23 cellular contexts compared by ENCODE assay signal in the genomic region with DNA sequence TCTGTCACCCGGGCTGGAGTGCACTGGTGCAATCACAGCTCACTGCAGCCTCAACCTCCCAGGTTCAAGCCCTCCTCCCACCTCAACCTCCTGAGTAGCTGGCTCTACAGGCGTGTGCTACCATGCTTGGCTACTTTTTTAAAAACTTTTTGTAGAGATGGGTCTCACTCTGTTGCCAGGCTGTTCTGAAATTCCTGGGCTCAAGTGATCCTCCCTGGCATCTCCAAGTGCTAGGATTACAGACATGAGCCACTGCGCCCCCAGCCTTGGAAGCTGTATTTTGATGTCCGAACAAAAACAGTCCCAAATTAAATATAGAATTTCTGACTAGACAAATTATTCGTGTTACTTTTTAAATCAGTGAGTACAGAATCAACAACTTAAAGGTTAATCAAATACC.
"Had no signal": no experiment of that assay in that cellular context is flagged by ENCODE, and none has a peak within 500 bp of the region (broad histone marks: within the 10 kb centered on the region; RNA-seq: fewer than 3 reads in every experiment).

No MANE protein-coding gene starts in this region.

- H3K9me3 Mint-ChIP-seq: immature natural killer cell; natural killer cell treated with Interleukin-12 subunit alpha and Interleukin-12 subunit beta and Interleukin-15 and Interleukin-18, amount 100 ng/mL, for 72 hours; stimulated activated naive B cell treated with anti-CD40 and anti-IgM and Interleukin-4, amounts not matched to agents 10 μg/mL and 1 μg/mL and 100 μg/mL, for 72 hours; stimulated activated naive CD8-positive, alpha-beta T cell treated with anti-CD3 and anti-CD28 coated beads, Interleukin-15, amount 100 ng/mL, for 72 hours had no signal

- H3K36me3 Mint-ChIP-seq: natural killer cell treated with Interleukin-12 subunit alpha and Interleukin-12 subunit beta and Interleukin-15 and Interleukin-18, amount 100 ng/mL, for 72 hours had no signal

- H3K27me3 ChIP-seq: esophagus squamous epithelium, gastroesophageal sphincter, right lobe of liver, upper lobe of left lung had no signal

- H3K27me3 Mint-ChIP-seq: natural killer cell treated with Interleukin-12 subunit alpha and Interleukin-12 subunit beta and Interleukin-15 and Interleukin-18, amount 100 ng/mL, for 72 hours; stimulated activated naive B cell treated with anti-CD40 and anti-IgM and Interleukin-4, amounts not matched to agents 10 μg/mL and 1 μg/mL and 100 μg/mL, for 72 hours; stimulated activated naive CD8-positive, alpha-beta T cell treated with anti-CD3 and anti-CD28 coated beads, Interleukin-15, amount 100 ng/mL, for 72 hours had no signal

- H3K9me3 ChIP-seq: esophagus squamous epithelium, gastroesophageal sphincter, psoas muscle, right lobe of liver, upper lobe of left lung had no signal

- H3K27ac ChIP-seq: gastroesophageal sphincter, psoas muscle, right lobe of liver, upper lobe of left lung had no signal

- H3K36me3 ChIP-seq: right lobe of liver had no signal

- H3K4me3 Mint-ChIP-seq: immature natural killer cell; natural killer cell treated with Interleukin-12 subunit alpha and Interleukin-12 subunit beta and Interleukin-15 and Interleukin-18, amount 100 ng/mL, for 72 hours; stimulated activated naive B cell treated with anti-CD40 and anti-IgM and Interleukin-4, amounts not matched to agents 10 μg/mL and 1 μg/mL and 100 μg/mL, for 72 hours; stimulated activated naive CD8-positive, alpha-beta T cell treated with anti-CD3 and anti-CD28 coated beads, Interleukin-15, amount 100 ng/mL, for 72 hours had no signal

- H3K4me3 ChIP-seq: esophagus squamous epithelium, gastroesophageal sphincter, lung, psoas muscle, right lobe of liver, skin epidermis, upper lobe of left lung had no signal

- H3K27ac Mint-ChIP-seq: immature natural killer cell; stimulated activated naive B cell treated with anti-CD40 and anti-IgM and Interleukin-4, amounts not matched to agents 10 μg/mL and 1 μg/mL and 100 μg/mL, for 72 hours had no signal

- ATAC-seq: gastroesophageal sphincter; natural killer cell treated with Interleukin-12 subunit alpha and Interleukin-12 subunit beta and Interleukin-15 and Interleukin-18, amount 100 ng/mL, for 72 hours; stimulated activated naive B cell treated with anti-CD40 and anti-IgM and Interleukin-4, amounts not matched to agents 10 μg/mL and 1 μg/mL and 100 μg/mL, for 72 hours; stimulated activated naive CD8-positive, alpha-beta T cell treated with anti-CD3 and anti-CD28 coated beads, Interleukin-15, amount 100 ng/mL, for 72 hours had no signal

- DNase-seq: cerebellar nuclear complex; dermis blood vessel endothelial cell; esophagus squamous epithelium; foreskin fibroblast; glutamatergic neuron; immature natural killer cell; left cardiac atrium; left ventricle myocardium superior; mesenchymal stem cell; midbrain; psoas muscle; retina; right lobe of liver; stimulated activated CD4-positive, alpha-beta T cell treated with anti-CD3 and anti-CD28 coated beads, Interleukin-2, amount 100 ng/mL, for 24 hours; stimulated activated CD4-positive, alpha-beta T cell treated with anti-CD3 and anti-CD28 coated beads, Interleukin-4, amount 100 ng/mL, for 4 hours; stimulated activated naive B cell treated with anti-CD40 and anti-IgM and Interleukin-4, amounts not matched to agents 10 μg/mL and 1 μg/mL and 100 μg/mL, for 72 hours; stimulated activated naive CD8-positive, alpha-beta T cell treated with anti-CD3 and anti-CD28 coated beads, Interleukin-15, amount 100 ng/mL, for 72 hours; substantia nigra; upper lobe of left lung had no signal
